In genomic region chr11:135033545-135033944, GRCh38 we compare ENCODE assay signal across 8 cellular contexts.
A peak's percentile ranks its signal among the peaks of the same experiment; 100 is the strongest.
DNase-seq lines count a peak whose midpoint lies in the region; ATAC-seq, FAIRE-seq and TF ChIP-seq lines count a peak whose summit lies in the region.

No MANE protein-coding gene starts in this region.

- H3K27me3 Mint-ChIP-seq in activated CD8-positive, alpha-beta T cell treated with anti-CD3 and anti-CD28 coated beads for 36 hours: peaks cover 13% of the 10 kb centered on the region
- peaks cover 20% of the 10 kb centered on the region for H3K27me3 Mint-ChIP-seq in activated T-cell treated with anti-CD3 and anti-CD28 coated beads, Interleukin-2, amount 50 U/mL, for 72 hours (ENCODE audit: low read depth)

- H3K4me2 ChIP-seq in K562 (ENCODE audit: insufficient read depth, low read length): no peak overlapping the region

- no peak for TF ChIP-seq EP300 in K562 (IDR thresholded peaks at IDR 0.05; ENCODE audit: low read length)

- no peaks in the 10 kb centered on the region for H3K9me3 Mint-ChIP-seq in activated CD8-positive, alpha-beta T cell treated with anti-CD3 and anti-CD28 coated beads for 36 hours
- H3K9me3 Mint-ChIP-seq in activated T-cell treated with anti-CD3 and anti-CD28 coated beads, Interleukin-2, amount 50 U/mL, for 72 hours: peaks cover 0 to 1% of the 10 kb centered on the region in 2 donors

- no peak overlapping the region for H3K27ac Mint-ChIP-seq in activated CD8-positive, alpha-beta T cell treated with anti-CD3 and anti-CD28 coated beads for 36 hours
- H3K27ac Mint-ChIP-seq in activated T-cell treated with anti-CD3 and anti-CD28 coated beads, Interleukin-2, amount 50 U/mL, for 72 hours: no peak overlapping the region

- POLR2A ChIA-PET in K562 (lab: Yijun Ruan, JAX): no interaction called here
- POLR2A ChIA-PET in activated CD8-positive, alpha-beta T cell treated with anti-CD3 and anti-CD28 coated beads for 36 hours (lab: Charles Lee): no interaction called here

- H3K4me3 ChIP-seq in K562: no peak overlapping the region
- no peak overlapping the region for H3K4me3 ChIP-seq in left lung

- intact Hi-C loops in K562 (cut with micrococcal nuclease) (no loop called here), left lung (cut with DNase I) (no loop called here)
- intact Hi-C loops in activated CD8-positive, alpha-beta T cell treated with anti-CD3 and anti-CD28 coated beads for 36 hours (cut with micrococcal nuclease): no loop called here

- H3K79me2 ChIP-seq in K562 (ENCODE audit: control insufficient read depth, insufficient read depth, low read length): no peaks in the 10 kb centered on the region

- no peak for FAIRE-seq in K562 (lab: Jason Lieb, UNC)

- no peaks in the 10 kb centered on the region for H3K4me1 Mint-ChIP-seq in activated CD8-positive, alpha-beta T cell treated with anti-CD3 and anti-CD28 coated beads for 36 hours (ENCODE audit: low read depth)
- H3K4me1 Mint-ChIP-seq in activated T-cell treated with anti-CD3 and anti-CD28 coated beads, Interleukin-2, amount 50 U/mL, for 72 hours (ENCODE audit: low read depth): no peaks in the 10 kb centered on the region

- H3K27ac ChIP-seq in K562 (ENCODE audit: extremely low read depth, low read depth, low read length): no peak overlapping the region
- no peak overlapping the region for H3K27ac ChIP-seq in left lung

- no peaks in the 10 kb centered on the region for H3K36me3 Mint-ChIP-seq in activated CD8-positive, alpha-beta T cell treated with anti-CD3 and anti-CD28 coated beads for 36 hours (ENCODE audit: low read depth)
- H3K36me3 Mint-ChIP-seq in activated T-cell treated with anti-CD3 and anti-CD28 coated beads, Interleukin-2, amount 50 U/mL, for 72 hours (ENCODE audit: insufficient read depth in 2 of 2): no peaks in the 10 kb centered on the region

- H3K36me3 ChIP-seq in K562 (ENCODE audit: control insufficient read depth, insufficient read depth, low read length) (no peaks in the 10 kb centered on the region), left lung (no peaks in the 10 kb centered on the region)

- TF ChIP-seq RAD21 in K562 (CRISPR knock-in tag; conservative IDR thresholded peaks at IDR 0.05 in 1 of 2, IDR thresholded peaks at IDR 0.05 in 1 of 2): peak in 1 of 2 experiments; percentile 38; a peak in 2 of 4 replicates

- no peaks in the 10 kb centered on the region; the same call in 1 of the 2 replicates for H4K20me1 ChIP-seq in K562 (replicated peaks; ENCODE audit: control insufficient read depth, insufficient read depth, low read length)

- DNase-seq in Ammon's horn (ENCODE audit: low spot score): peak; percentile 82
- peak; percentile 68 for DNase-seq in NCI-H1092 treated with DMSO at 0.1 percent for 48 hours (lab: John Stamatoyannopoulos, UW)
- DNase-seq in K562 (ENCODE audit: extremely low read depth in 1 of 4, low spot score in 3 of 4): peak in 1 of 4 experiments; percentile 4
- DNase-seq in left lung: no peak
- DNase-seq in stimulated activated CD4-positive, alpha-beta T cell treated with anti-CD3 and anti-CD28 coated beads, Interleukin-2, amount 100 ng/mL, for 24 hours: no peak
- no peak for DNase-seq in activated CD8-positive, alpha-beta T cell treated with anti-CD3 and anti-CD28 coated beads for 36 hours
- DNase-seq in DMS114 treated with DMSO at 0.1 percent for 48 hours (lab: John Stamatoyannopoulos, UW; ENCODE audit: unreplicated experiment): no peak
- DNase-seq in activated T-cell treated with anti-CD3 and anti-CD28 coated beads, Interleukin-2, amount 50 U/mL, for 72 hours: no peak

- TF ChIP-seq CTCF in K562 (IDR thresholded peaks at IDR 0.05 in 2 of 3, conservative IDR thresholded peaks at IDR 0.05 in 1 of 3; ENCODE audit: insufficient read depth in 2 of 3, low read depth in 1 of 3, low read length in 3 of 3): peak; percentile 6 to 28 (median 19); a peak in 2 of 6 replicates
- TF ChIP-seq CTCF in left lung (IDR thresholded peaks at IDR 0.05): no peak
- TF ChIP-seq CTCF in activated CD8-positive, alpha-beta T cell treated with anti-CD3 and anti-CD28 coated beads for 36 hours (IDR thresholded peaks at IDR 0.05): no peak

- BruUV-seq in K562 (replicated peaks; lab: Mats Ljungman, UMichigan): no TSS peak

- ATAC-seq in K562: peak; percentile 42; the same call in 1 of the 3 replicates
- peak; percentile 33 for ATAC-seq in left lung
- no peak for ATAC-seq in activated CD8-positive, alpha-beta T cell treated with anti-CD3 and anti-CD28 coated beads for 36 hours
- no peak for ATAC-seq in activated T-cell treated with anti-CD3 and anti-CD28 coated beads, Interleukin-2, amount 50 U/mL, for 72 hours (replicated peaks in 1 of 2)

- H3K9me1 ChIP-seq in K562 (ENCODE audit: control insufficient read depth, insufficient read depth, low read length): no peaks in the 10 kb centered on the region

- H3K4me3 Mint-ChIP-seq in activated CD8-positive, alpha-beta T cell treated with anti-CD3 and anti-CD28 coated beads for 36 hours: no peak overlapping the region
- H3K4me3 Mint-ChIP-seq in activated T-cell treated with anti-CD3 and anti-CD28 coated beads, Interleukin-2, amount 50 U/mL, for 72 hours: no peak overlapping the region

- H3K9ac ChIP-seq in K562 (ENCODE audit: insufficient read depth in 1 of 2, low read depth in 2 of 2, low read length in 2 of 2): no peak overlapping the region

- no peak for TF ChIP-seq POLR2A in K562 (conservative IDR thresholded peaks at IDR 0.05)

- H3K9me3 ChIP-seq in K562 (replicated peaks; ENCODE audit: control insufficient read depth, insufficient read depth, low read depth, low read length): no peaks in the 10 kb centered on the region
- no peaks in the 10 kb centered on the region for H3K9me3 ChIP-seq in left lung

- H2AFZ ChIP-seq in K562 (ENCODE audit: low read depth, low read length): no peak overlapping the region

- in situ Hi-C loops in K562 (cut with MboI): no loop called here

- CTCF ChIA-PET in K562 (lab: Yijun Ruan, JAX; ENCODE audit: low intra/inter-chr PET ratio): no interaction called here
- CTCF ChIA-PET in activated CD8-positive, alpha-beta T cell treated with anti-CD3 and anti-CD28 coated beads for 36 hours (lab: Charles Lee): no interaction called here

- H3K27me3 ChIP-seq in K562 (ENCODE audit: control insufficient read depth in 2 of 2, insufficient read depth in 2 of 2, low read length in 2 of 2) (no peaks in the 10 kb centered on the region), left lung (peaks cover 0 to 3% of the 10 kb centered on the region in 2 donors)

- H3K4me1 ChIP-seq in K562 (replicated peaks in 1 of 2; ENCODE audit: control insufficient read depth in 2 of 2, insufficient read depth in 2 of 2, low read length in 2 of 2) (no peaks in the 10 kb centered on the region), left lung (no peaks in the 10 kb centered on the region)

- WGBS in K562 (ENCODE audit: insufficient coverage, low coverage, missing lambda C conversion rate): 0% methylated on average over 5 of the region's 5 CpGs

TF ChIP-seq in K562, 482 proteins besides CTCF, POLR2A, EP300 and RAD21:
- 0 out of 2 replicates have a peak, but pooled peaks have one; percentile 17 for TF ChIP-seq DEAF1 (CRISPR knock-in tag; IDR thresholded peaks at IDR 0.05)
- TF ChIP-seq BHLHE40 (IDR thresholded peaks at IDR 0.05; ENCODE audit: low read length): peak; percentile 65
- no peak for TF ChIP-seq FOS (IDR thresholded peaks at IDR 0.05; ENCODE audit: extremely low read depth, insufficient read length)
- TF ChIP-seq GTF2E2 (tag; IDR thresholded peaks at IDR 0.05): no peak
- TF ChIP-seq E2F4 (CRISPR knock-in tag; IDR thresholded peaks at IDR 0.05; ENCODE audit: low read depth): no peak
- no peak for TF ChIP-seq CCNT2 (IDR thresholded peaks at IDR 0.05; ENCODE audit: borderline replicate concordance, extremely low read depth, insufficient read length, low read depth, low read length)

Comparison
In these comparisons a context has a peak if more than half of its experiments do, and no peak if none do; other contexts are left out.
1. DNase-seq: peak in Ammon's horn (single experiment) and NCI-H1092 treated with DMSO at 0.1 percent for 48 hours (single experiment); none in left lung (0 of 2), stimulated activated CD4-positive, alpha-beta T cell treated with anti-CD3 and anti-CD28 coated beads, Interleukin-2, amount 100 ng/mL, for 24 hours (0 of 2), activated CD8-positive, alpha-beta T cell treated with anti-CD3 and anti-CD28 coated beads for 36 hours (single experiment), DMS114 treated with DMSO at 0.1 percent for 48 hours (single experiment) and activated T-cell treated with anti-CD3 and anti-CD28 coated beads, Interleukin-2, amount 50 U/mL, for 72 hours (0 of 2).
2. ATAC-seq: peak in K562 (single experiment) and left lung (single experiment); none in activated CD8-positive, alpha-beta T cell treated with anti-CD3 and anti-CD28 coated beads for 36 hours (single experiment) and activated T-cell treated with anti-CD3 and anti-CD28 coated beads, Interleukin-2, amount 50 U/mL, for 72 hours (0 of 2).
3. CTCF ChIP-seq: peak in K562 (3 of 3); none in left lung (0 of 2) and activated CD8-positive, alpha-beta T cell treated with anti-CD3 and anti-CD28 coated beads for 36 hours (single experiment).